Comparison of ENCODE assay signal across 1 cellular context in genomic region chr1:85284202-85284601, GRCh38.
TF ChIP-seq lines count a peak whose summit lies in the region.

No MANE protein-coding gene starts in this region.

TF ChIP-seq in H1, 55 proteins besides CTCF, POLR2A, EP300 and RAD21:
- no peak for TF ChIP-seq CBX5 (IDR thresholded peaks at IDR 0.05; ENCODE audit: low read depth, low read length)
